Comparison of ENCODE assay signal across 11 cellular contexts in the genomic region with DNA sequence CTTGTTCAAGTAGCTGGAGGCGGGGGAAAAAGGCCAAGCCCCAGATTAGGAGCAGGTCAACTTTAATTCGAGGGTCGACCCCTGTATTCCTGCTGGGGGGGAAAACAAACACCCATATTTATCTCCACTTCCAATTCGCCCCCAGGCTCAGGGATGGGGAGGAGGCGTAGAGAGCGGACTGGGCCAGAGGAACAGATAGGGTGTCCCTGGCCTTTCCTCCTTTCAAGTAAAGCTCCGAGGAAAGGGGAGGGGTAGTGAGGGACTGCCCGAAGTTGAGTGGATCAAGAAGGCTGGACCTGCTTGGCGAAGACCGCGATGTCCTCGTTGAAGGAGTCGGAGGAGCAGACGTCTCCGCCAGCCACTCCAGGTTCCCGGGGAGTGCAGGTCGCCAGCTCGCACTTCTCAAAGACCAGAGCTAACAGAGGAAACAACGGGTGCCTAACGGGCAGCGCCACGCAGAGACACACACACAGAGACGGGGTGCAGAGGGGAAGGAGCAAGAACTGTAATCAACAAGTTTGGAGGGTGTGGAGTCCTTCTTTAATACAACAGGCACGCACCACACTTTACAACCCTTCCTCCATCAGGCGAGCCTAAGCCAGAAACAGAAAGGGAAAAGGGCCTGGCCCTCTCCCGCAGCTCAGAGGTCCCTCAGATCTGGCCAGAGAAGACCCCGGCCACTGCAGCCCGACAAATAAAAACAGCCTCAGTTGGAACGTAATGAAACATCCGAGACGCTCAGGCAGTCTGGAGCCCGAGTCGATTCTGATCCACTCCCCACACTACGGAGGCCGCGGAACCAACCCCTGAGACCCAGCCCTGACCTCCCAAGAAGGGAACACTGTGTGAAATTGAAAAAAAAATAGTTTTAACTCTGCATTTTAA. TPM values are rescaled to one million over a fixed set of nuclear protein-coding genes. Genes with fewer than 3 reads are reported as not detected.
DNase-seq lines count a peak whose midpoint lies in the region; ATAC-seq and TF ChIP-seq lines count a peak whose summit lies in the region.
"Had no signal": no experiment of that assay in that cellular context is flagged by ENCODE, and none has a peak within 500 bp of the region (broad histone marks: within the 10 kb centered on the region; RNA-seq: fewer than 3 reads in every experiment).

No MANE protein-coding gene starts in this region.

- intact Hi-C loops in breast epithelium (cut with DNase I; ENCODE audit: low total_unique reads) (no loop called here), MCF 10A (cut with micrococcal nuclease) (no loop called here), vagina (cut with DNase I) (loop anchor here (5.0 kb wide), 2 partner anchors 74 to 209 kb away; no protein-coding TSS in a partner anchor)
- intact Hi-C loops in activated CD4-positive, alpha-beta memory T cell treated with anti-CD3 and anti-CD28 coated beads for 36 hours (cut with micrococcal nuclease): no loop called here
- intact Hi-C loops in activated CD8-positive, alpha-beta T cell treated with anti-CD3 and anti-CD28 coated beads for 36 hours (cut with micrococcal nuclease): loop anchor here (5.0 kb wide), 1 partner anchor 214 kb away; no protein-coding TSS in a partner anchor

- H3K4me3 Mint-ChIP-seq in MCF 10A (ENCODE audit: unreplicated experiment) (no peak overlapping the region), mesothelial cell of epicardium (peak overlapping the region; percentile 98)
- no peak overlapping the region for H3K4me3 Mint-ChIP-seq in activated CD4-positive, alpha-beta memory T cell treated with anti-CD3 and anti-CD28 coated beads for 36 hours
- no peak overlapping the region for H3K4me3 Mint-ChIP-seq in activated CD8-positive, alpha-beta T cell treated with anti-CD3 and anti-CD28 coated beads for 36 hours

- H3K27ac Mint-ChIP-seq in MCF 10A (ENCODE audit: low read depth, unreplicated experiment) (no peak overlapping the region), mesothelial cell of epicardium (peak overlapping the region; percentile 100)
- no peak overlapping the region for H3K27ac Mint-ChIP-seq in activated CD4-positive, alpha-beta memory T cell treated with anti-CD3 and anti-CD28 coated beads for 36 hours
- H3K27ac Mint-ChIP-seq in activated CD8-positive, alpha-beta T cell treated with anti-CD3 and anti-CD28 coated beads for 36 hours: no peak overlapping the region
- H3K27ac Mint-ChIP-seq: B cell had no signal

- H3K9me3 ChIP-seq in breast epithelium: no peaks in the 10 kb centered on the region
- H3K9me3 ChIP-seq in vagina: no peaks in the 10 kb centered on the region
- H3K9me3 ChIP-seq: gastrocnemius medialis had no signal

- H3K27ac ChIP-seq in breast epithelium: peak overlapping the region; percentile 91 to 95
- peak overlapping the region; percentile 97 for H3K27ac ChIP-seq in epithelial cell of prostate
- peak overlapping the region; percentile 95 for H3K27ac ChIP-seq in vagina
- H3K27ac ChIP-seq: gastrocnemius medialis had no signal

- CTCF ChIA-PET in MCF 10A (lab: Yijun Ruan, JAX): interaction anchor here (1.0 kb wide), 2 partner anchors 38 to 83 kb away, joined by 3 to 4 read pairs; no protein-coding TSS in a partner anchor
- CTCF ChIA-PET in activated CD4-positive, alpha-beta memory T cell treated with anti-CD3 and anti-CD28 coated beads for 36 hours (lab: Charles Lee): no interaction called here
- CTCF ChIA-PET in activated CD8-positive, alpha-beta T cell treated with anti-CD3 and anti-CD28 coated beads for 36 hours (lab: Charles Lee): interaction anchor here (1.4 kb wide), 1 partner anchor 212 kb away, joined by 3 read pairs; no protein-coding TSS in a partner anchor

- peaks cover 14% of the 10 kb centered on the region for H3K36me3 Mint-ChIP-seq in MCF 10A (ENCODE audit: insufficient read depth, unreplicated experiment)
- peaks cover 47% of the 10 kb centered on the region for H3K36me3 Mint-ChIP-seq in mesothelial cell of epicardium
- peaks cover 5% of the 10 kb centered on the region for H3K36me3 Mint-ChIP-seq in activated CD4-positive, alpha-beta memory T cell treated with anti-CD3 and anti-CD28 coated beads for 36 hours
- peaks cover 4% of the 10 kb centered on the region for H3K36me3 Mint-ChIP-seq in activated CD8-positive, alpha-beta T cell treated with anti-CD3 and anti-CD28 coated beads for 36 hours (ENCODE audit: low read depth)

- H3K36me3 ChIP-seq in breast epithelium: no peaks in the 10 kb centered on the region
- no peaks in the 10 kb centered on the region for H3K36me3 ChIP-seq in vagina
- H3K36me3 ChIP-seq: gastrocnemius medialis had no signal

- H3K27me3 Mint-ChIP-seq in MCF 10A (ENCODE audit: insufficient read depth, unreplicated experiment): no peaks in the 10 kb centered on the region
- H3K27me3 Mint-ChIP-seq in mesothelial cell of epicardium (ENCODE audit: low read depth): peaks cover 2% of the 10 kb centered on the region
- H3K27me3 Mint-ChIP-seq in activated CD4-positive, alpha-beta memory T cell treated with anti-CD3 and anti-CD28 coated beads for 36 hours: peaks cover 78% of the 10 kb centered on the region
- H3K27me3 Mint-ChIP-seq in activated CD8-positive, alpha-beta T cell treated with anti-CD3 and anti-CD28 coated beads for 36 hours: peaks cover 73% of the 10 kb centered on the region

- TF ChIP-seq CTCF in breast epithelium (IDR thresholded peaks at IDR 0.05) (no peak), MCF 10A (IDR thresholded peaks at IDR 0.05; ENCODE audit: unreplicated experiment) (no peak), mesothelial cell of epicardium (IDR thresholded peaks at IDR 0.05; ENCODE audit: unreplicated experiment) (no peak), vagina (IDR thresholded peaks at IDR 0.05) (no peak)
- no peak for TF ChIP-seq CTCF in activated CD8-positive, alpha-beta T cell treated with anti-CD3 and anti-CD28 coated beads for 36 hours (IDR thresholded peaks at IDR 0.05)

- H3K4me1 ChIP-seq in breast epithelium (no peaks in the 10 kb centered on the region), vagina (peaks cover 29% of the 10 kb centered on the region)

- DNase-seq in breast epithelium (ENCODE audit: low spot score in 2 of 2) (no peak), MCF 10A (ENCODE audit: unreplicated experiment) (no peak), epithelial cell of prostate (ENCODE audit: low read depth, low spot score) (no peak), mesothelial cell of epicardium (ENCODE audit: low spot score in 2 of 2, unreplicated experiment in 2 of 2) (peak in 1 of 2 experiments; percentile 39), vagina (ENCODE audit: extremely low spot score in 2 of 2) (no peak)
- no peak for DNase-seq in activated CD4-positive, alpha-beta memory T cell treated with anti-CD3 and anti-CD28 coated beads for 36 hours
- DNase-seq in activated CD8-positive, alpha-beta T cell treated with anti-CD3 and anti-CD28 coated beads for 36 hours: no peak
- DNase-seq: activated CD4-positive, CD25-positive, alpha-beta regulatory T cell treated with anti-CD3 and anti-CD28 coated beads, Interleukin-2, amount 50 U/mL, for 72 hours; gastrocnemius medialis had no signal

- H3K27me3 ChIP-seq in breast epithelium (no peaks in the 10 kb centered on the region), vagina (no peaks in the 10 kb centered on the region)

- peaks cover 28% of the 10 kb centered on the region for H3K4me1 Mint-ChIP-seq in MCF 10A (ENCODE audit: insufficient read depth, unreplicated experiment)
- peaks cover 40% of the 10 kb centered on the region for H3K4me1 Mint-ChIP-seq in mesothelial cell of epicardium
- H3K4me1 Mint-ChIP-seq in activated CD4-positive, alpha-beta memory T cell treated with anti-CD3 and anti-CD28 coated beads for 36 hours (ENCODE audit: low read depth): peaks cover 36% of the 10 kb centered on the region
- peaks cover 33% of the 10 kb centered on the region for H3K4me1 Mint-ChIP-seq in activated CD8-positive, alpha-beta T cell treated with anti-CD3 and anti-CD28 coated beads for 36 hours (ENCODE audit: low read depth)

- no peaks in the 10 kb centered on the region for H3K9me3 Mint-ChIP-seq in MCF 10A (ENCODE audit: unreplicated experiment)
- H3K9me3 Mint-ChIP-seq in mesothelial cell of epicardium: no peaks in the 10 kb centered on the region
- H3K9me3 Mint-ChIP-seq in activated CD4-positive, alpha-beta memory T cell treated with anti-CD3 and anti-CD28 coated beads for 36 hours: no peaks in the 10 kb centered on the region
- peaks cover 2% of the 10 kb centered on the region for H3K9me3 Mint-ChIP-seq in activated CD8-positive, alpha-beta T cell treated with anti-CD3 and anti-CD28 coated beads for 36 hours

- POLR2A ChIA-PET in MCF 10A (lab: Yijun Ruan, JAX): interaction anchor here (1.2 kb wide), 1 partner anchor 10 kb away, joined by 3 read pairs; no protein-coding TSS in a partner anchor
- POLR2A ChIA-PET in activated CD4-positive, alpha-beta memory T cell treated with anti-CD3 and anti-CD28 coated beads for 36 hours (lab: Charles Lee): interaction anchor here (0.5 kb wide), 1 partner anchor 1311 kb away, joined by 3 read pairs; no protein-coding TSS in a partner anchor
- POLR2A ChIA-PET in activated CD8-positive, alpha-beta T cell treated with anti-CD3 and anti-CD28 coated beads for 36 hours (lab: Charles Lee): no interaction called here

- no peak for ATAC-seq in GM18909 (IDR thresholded peaks at IDR 0.05; ENCODE audit: poor library complexity, unreplicated experiment)
- ATAC-seq in activated CD8-positive, alpha-beta T cell treated with anti-CD3 and anti-CD28 coated beads for 36 hours: no peak
- ATAC-seq: gastrocnemius medialis had no signal

- peak overlapping the region; percentile 69 to 76 (median 72) for H3K4me3 ChIP-seq in breast epithelium
- H3K4me3 ChIP-seq in vagina: peak overlapping the region; percentile 74 to 80

- TF ChIP-seq POLR2A in breast epithelium (IDR thresholded peaks at IDR 0.05) (no peak), vagina (IDR thresholded peaks at IDR 0.05) (no peak)

- BruUV-seq in MCF 10A (replicated peaks; lab: Mats Ljungman, UMichigan): no TSS peak

RNA-seq across cellular contexts. Expression of gene MEIS2, which starts 4.1 kb away (rescaled TPM):
- 10 to 100 TPM; 18.2 to 55.8 (median 28.5) TPM for total RNA-seq in breast epithelium
- 6.9 and 10.3 TPM in 2 replicates for total RNA-seq in MCF 10A (2022)
- 377 to 397 TPM (median 379 TPM) in 3 replicates for total RNA-seq in mesothelial cell of epicardium
- 76.9 TPM for total RNA-seq in vagina
- not detected for total RNA-seq in activated CD4-positive, alpha-beta memory T cell treated with anti-CD3 and anti-CD28 coated beads for 36 hours
- under 1 TPM in 1 of 2 experiments, not detected in 1; 0.14 TPM for total RNA-seq in activated CD8-positive, alpha-beta T cell treated with anti-CD3 and anti-CD28 coated beads for 36 hours

Comparison
In these comparisons a context has a peak if more than half of its experiments do, and no peak if none do; other contexts are left out.
1. intact Hi-C loops: an anchor here in vagina (5.0 kb wide) and activated CD8-positive, alpha-beta T cell treated with anti-CD3 and anti-CD28 coated beads for 36 hours (5.0 kb wide); none called in breast epithelium, MCF 10A and activated CD4-positive, alpha-beta memory T cell treated with anti-CD3 and anti-CD28 coated beads for 36 hours.